In the genomic region with DNA sequence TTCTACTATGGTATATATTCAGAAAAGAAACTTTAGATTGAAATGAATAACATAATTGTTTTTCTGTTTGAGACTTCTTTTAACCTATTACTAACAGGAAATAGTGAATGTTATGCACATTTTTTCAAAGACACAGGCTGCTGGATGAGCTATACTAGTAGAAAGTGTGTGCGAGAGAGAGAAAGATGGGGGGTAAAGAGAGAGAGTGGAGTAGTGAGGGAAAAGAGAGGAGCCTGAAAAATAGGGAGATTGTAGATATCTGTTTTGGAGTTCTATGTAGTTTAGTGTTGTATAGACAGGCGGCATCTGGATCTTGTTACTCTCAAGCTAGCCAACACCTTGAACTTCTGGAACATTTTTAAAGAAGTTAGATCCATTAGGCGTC, we compare ENCODE assay signal across 1 cellular context.
TF ChIP-seq lines count a peak whose summit lies in the region.

No MANE protein-coding gene starts in this region.

TF ChIP-seq in HepG2, 621 proteins besides CTCF, POLR2A, EP300 and RAD21:
- TF ChIP-seq, protein P1, sequence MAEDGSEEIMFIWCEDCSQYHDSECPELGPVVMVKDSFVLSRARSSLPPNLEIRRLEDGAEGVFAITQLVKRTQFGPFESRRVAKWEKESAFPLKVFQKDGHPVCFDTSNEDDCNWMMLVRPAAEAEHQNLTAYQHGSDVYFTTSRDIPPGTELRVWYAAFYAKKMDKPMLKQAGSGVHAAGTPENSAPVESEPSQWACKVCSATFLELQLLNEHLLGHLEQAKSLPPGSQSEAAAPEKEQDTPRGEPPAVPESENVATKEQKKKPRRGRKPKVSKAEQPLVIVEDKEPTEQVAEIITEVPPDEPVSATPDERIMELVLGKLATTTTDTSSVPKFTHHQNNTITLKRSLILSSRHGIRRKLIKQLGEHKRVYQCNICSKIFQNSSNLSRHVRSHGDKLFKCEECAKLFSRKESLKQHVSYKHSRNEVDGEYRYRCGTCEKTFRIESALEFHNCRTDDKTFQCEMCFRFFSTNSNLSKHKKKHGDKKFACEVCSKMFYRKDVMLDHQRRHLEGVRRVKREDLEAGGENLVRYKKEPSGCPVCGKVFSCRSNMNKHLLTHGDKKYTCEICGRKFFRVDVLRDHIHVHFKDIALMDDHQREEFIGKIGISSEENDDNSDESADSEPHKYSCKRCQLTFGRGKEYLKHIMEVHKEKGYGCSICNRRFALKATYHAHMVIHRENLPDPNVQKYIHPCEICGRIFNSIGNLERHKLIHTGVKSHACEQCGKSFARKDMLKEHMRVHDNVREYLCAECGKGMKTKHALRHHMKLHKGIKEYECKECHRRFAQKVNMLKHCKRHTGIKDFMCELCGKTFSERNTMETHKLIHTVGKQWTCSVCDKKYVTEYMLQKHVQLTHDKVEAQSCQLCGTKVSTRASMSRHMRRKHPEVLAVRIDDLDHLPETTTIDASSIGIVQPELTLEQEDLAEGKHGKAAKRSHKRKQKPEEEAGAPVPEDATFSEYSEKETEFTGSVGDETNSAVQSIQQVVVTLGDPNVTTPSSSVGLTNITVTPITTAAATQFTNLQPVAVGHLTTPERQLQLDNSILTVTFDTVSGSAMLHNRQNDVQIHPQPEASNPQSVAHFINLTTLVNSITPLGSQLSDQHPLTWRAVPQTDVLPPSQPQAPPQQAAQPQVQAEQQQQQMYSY (CRISPR knock-in tag; IDR thresholded peaks at IDR 0.05) = no peak
- no peak for TF ChIP-seq CBX1 (IDR thresholded peaks at IDR 0.05; ENCODE audit: low read depth)
- TF ChIP-seq ZNF138 (CRISPR knock-in tag; IDR thresholded peaks at IDR 0.05; ENCODE audit: low read depth) = no peak
- no peak for TF ChIP-seq TCF7L2 (IDR thresholded peaks at IDR 0.05; ENCODE audit: low read depth, low read length)
- TF ChIP-seq USF2 (IDR thresholded peaks at IDR 0.05; ENCODE audit: low read depth, low read length) = no peak
- no peak for TF ChIP-seq USF2 (CRISPR knock-in tag; IDR thresholded peaks at IDR 0.05; ENCODE audit: borderline replicate concordance)
- no peak for TF ChIP-seq ZNF329 (CRISPR knock-in tag; IDR thresholded peaks at IDR 0.05; ENCODE audit: low read depth)
- TF ChIP-seq IKZF1 (IDR thresholded peaks at IDR 0.05) = no peak
- TF ChIP-seq ZNF720 (CRISPR knock-in tag; IDR thresholded peaks at IDR 0.05) = no peak
- no peak for TF ChIP-seq ZNF343 (CRISPR knock-in tag; IDR thresholded peaks at IDR 0.05)
- TF ChIP-seq ZNF841 (CRISPR knock-in tag; IDR thresholded peaks at IDR 0.05; ENCODE audit: borderline replicate concordance) = no peak
- no peak for TF ChIP-seq NFRKB (IDR thresholded peaks at IDR 0.05)
- no peak for TF ChIP-seq ZFP36L2 (CRISPR knock-in tag; IDR thresholded peaks at IDR 0.05)
- no peak for TF ChIP-seq NR1H2 (CRISPR knock-in tag; IDR thresholded peaks at IDR 0.05; ENCODE audit: borderline replicate concordance, low read depth)
- TF ChIP-seq ZFP62 (CRISPR knock-in tag; IDR thresholded peaks at IDR 0.05) = no peak
- TF ChIP-seq NKX3-1 (CRISPR knock-in tag; IDR thresholded peaks at IDR 0.05) = no peak
- TF ChIP-seq, protein P2, sequence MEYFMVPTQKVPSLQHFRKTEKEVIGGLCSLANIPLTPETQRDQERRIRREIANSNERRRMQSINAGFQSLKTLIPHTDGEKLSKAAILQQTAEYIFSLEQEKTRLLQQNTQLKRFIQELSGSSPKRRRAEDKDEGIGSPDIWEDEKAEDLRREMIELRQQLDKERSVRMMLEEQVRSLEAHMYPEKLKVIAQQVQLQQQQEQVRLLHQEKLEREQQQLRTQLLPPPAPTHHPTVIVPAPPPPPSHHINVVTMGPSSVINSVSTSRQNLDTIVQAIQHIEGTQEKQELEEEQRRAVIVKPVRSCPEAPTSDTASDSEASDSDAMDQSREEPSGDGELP (IDR thresholded peaks at IDR 0.05; ENCODE audit: borderline replicate concordance, low read depth) = no peak
- TF ChIP-seq ZNF605 (CRISPR knock-in tag; IDR thresholded peaks at IDR 0.05) = no peak
- TF ChIP-seq ZNF10 (CRISPR knock-in tag; IDR thresholded peaks at IDR 0.05; ENCODE audit: borderline replicate concordance, low read depth) = no peak
- no peak for TF ChIP-seq ZMYM3 (CRISPR knock-in tag; IDR thresholded peaks at IDR 0.05)
